8 cellular contexts compared by ENCODE assay signal in the genomic region with DNA sequence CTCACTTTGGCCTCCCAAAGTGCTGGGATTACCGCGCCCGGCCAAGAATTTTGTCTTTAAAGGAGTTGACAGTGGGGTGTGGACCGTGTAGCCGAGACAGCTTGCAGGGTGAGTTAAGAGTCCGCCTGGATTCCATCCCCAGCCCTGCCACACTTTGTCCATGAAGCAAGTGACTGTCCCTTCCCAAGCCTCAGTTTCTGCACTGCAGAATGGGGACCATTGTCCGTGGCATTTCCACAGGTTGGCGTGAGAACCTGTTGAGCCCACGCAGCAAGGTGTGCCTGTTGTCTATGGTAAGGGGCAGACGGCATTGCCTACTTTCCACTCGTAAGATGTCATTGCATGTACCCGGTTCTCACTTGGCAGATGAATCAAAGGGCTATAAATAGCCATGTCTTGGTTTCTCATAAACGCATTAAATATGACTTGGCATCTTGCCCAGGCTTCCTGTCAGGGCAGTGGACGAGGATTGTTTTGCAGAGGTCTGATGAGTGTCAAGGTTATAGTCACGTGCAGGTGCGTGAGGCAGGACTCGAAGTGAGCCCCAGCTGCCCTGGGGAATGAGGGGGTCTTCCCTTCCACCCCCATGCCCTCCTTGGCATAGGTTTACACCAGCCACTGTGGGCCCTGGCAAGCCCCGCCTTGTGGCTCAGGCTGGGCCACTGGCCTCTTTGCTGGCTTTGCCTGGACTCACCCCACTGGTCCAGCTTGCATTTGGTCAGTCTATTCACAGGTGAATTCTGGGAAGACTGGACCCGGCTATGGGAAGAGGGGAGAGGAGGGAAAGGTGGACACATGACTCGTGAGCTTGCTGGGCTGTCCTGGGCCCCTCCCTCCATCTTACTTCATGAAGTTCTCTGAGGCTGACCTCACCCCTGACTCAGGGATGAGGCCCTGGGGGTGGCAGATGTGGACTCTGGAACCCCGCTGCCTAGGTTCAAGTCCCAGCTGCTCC. TPM values are rescaled to one million over a fixed set of nuclear protein-coding genes. Genes with fewer than 3 reads are reported as not detected.
DNase-seq lines count a peak whose midpoint lies in the region; ATAC-seq and TF ChIP-seq lines count a peak whose summit lies in the region.

No MANE protein-coding gene starts in this region.

- H3K27me3 ChIP-seq in thoracic aorta (replicated peaks; ENCODE audit: insufficient read depth): no peaks in the 10 kb centered on the region

- intact Hi-C loops in activated CD4-positive, alpha-beta T cell treated with anti-CD3 and anti-CD28 coated beads, Interleukin-2, amount 10 ng/mL, durations not matched to agents 24 days and 14 days (cut with micrococcal nuclease): loop anchor here (2.0 to 5.0 kb wide), 2 partner anchors 33 to 133 kb away; partner anchors contain the start of genes FFAR1 and LSR

- H3K9me3 Mint-ChIP-seq in activated CD4-positive, alpha-beta T cell treated with anti-CD3 and anti-CD28 coated beads, Interleukin-2, amount 10 ng/mL, durations not matched to agents 24 days and 14 days: no peaks in the 10 kb centered on the region
- no peaks in the 10 kb centered on the region for H3K9me3 Mint-ChIP-seq in natural killer cell treated with Interleukin-12 subunit alpha and Interleukin-12 subunit beta and Interleukin-15 and Interleukin-18, amount 100 ng/mL, for 72 hours

- H3K36me3 ChIP-seq in thoracic aorta: no peaks in the 10 kb centered on the region

- no peaks in the 10 kb centered on the region for H3K9me3 ChIP-seq in thoracic aorta

- TF ChIP-seq CTCF in thoracic aorta (IDR thresholded peaks at IDR 0.05): no peak

- H3K4me3 ChIP-seq in thoracic aorta: peak overlapping the region; percentile 47

- peaks cover 0 to 8% of the 10 kb centered on the region in 2 donors for H3K4me1 ChIP-seq in thoracic aorta (ENCODE audit: control insufficient read depth in 1 of 2, low read depth in 2 of 2)

- H3K4me3 Mint-ChIP-seq in activated CD4-positive, alpha-beta T cell treated with anti-CD3 and anti-CD28 coated beads, Interleukin-2, amount 10 ng/mL, durations not matched to agents 24 days and 14 days: peak overlapping the region; percentile 19
- peak overlapping the region; percentile 84 for H3K4me3 Mint-ChIP-seq in natural killer cell treated with Interleukin-12 subunit alpha and Interleukin-12 subunit beta and Interleukin-15 and Interleukin-18, amount 100 ng/mL, for 72 hours

- peaks cover 3% of the 10 kb centered on the region for H3K36me3 Mint-ChIP-seq in activated CD4-positive, alpha-beta T cell treated with anti-CD3 and anti-CD28 coated beads, Interleukin-2, amount 10 ng/mL, durations not matched to agents 24 days and 14 days (ENCODE audit: low read depth)
- H3K36me3 Mint-ChIP-seq in natural killer cell treated with Interleukin-12 subunit alpha and Interleukin-12 subunit beta and Interleukin-15 and Interleukin-18, amount 100 ng/mL, for 72 hours: no peaks in the 10 kb centered on the region

- ATAC-seq in HG02970 (IDR thresholded peaks at IDR 0.05; ENCODE audit: low FRiP score, unreplicated experiment) (peak; percentile 54), thoracic aorta (ENCODE audit: insufficient number of reproducible peaks, low FRiP score, low read depth) (peak; percentile 72), HG02852 (IDR thresholded peaks at IDR 0.05; ENCODE audit: unreplicated experiment) (no peak)
- peak; percentile 72 to 77 for ATAC-seq in natural killer cell treated with Interleukin-12 subunit alpha and Interleukin-12 subunit beta and Interleukin-15 and Interleukin-18, amount 100 ng/mL, for 72 hours

- peaks cover 56% of the 10 kb centered on the region for H3K4me1 Mint-ChIP-seq in activated CD4-positive, alpha-beta T cell treated with anti-CD3 and anti-CD28 coated beads, Interleukin-2, amount 10 ng/mL, durations not matched to agents 24 days and 14 days
- H3K4me1 Mint-ChIP-seq in natural killer cell treated with Interleukin-12 subunit alpha and Interleukin-12 subunit beta and Interleukin-15 and Interleukin-18, amount 100 ng/mL, for 72 hours (ENCODE audit: low read depth in 2 of 2): peaks cover 42 to 47% of the 10 kb centered on the region in 2 donors

- no peaks in the 10 kb centered on the region for H3K27me3 Mint-ChIP-seq in activated CD4-positive, alpha-beta T cell treated with anti-CD3 and anti-CD28 coated beads, Interleukin-2, amount 10 ng/mL, durations not matched to agents 24 days and 14 days
- no peaks in the 10 kb centered on the region for H3K27me3 Mint-ChIP-seq in natural killer cell treated with Interleukin-12 subunit alpha and Interleukin-12 subunit beta and Interleukin-15 and Interleukin-18, amount 100 ng/mL, for 72 hours

- peak overlapping the region in 1 of 2 donors; percentile 64 for H3K27ac ChIP-seq in thoracic aorta

- DNase-seq in GF-D8 (lab: John Stamatoyannopoulos, UW): peak; percentile 86
- DNase-seq in NCI-H2227 treated with DMSO at 0.1 percent for 48 hours (lab: John Stamatoyannopoulos, UW): peak; percentile 100
- DNase-seq in activated CD4-positive, alpha-beta T cell treated with anti-CD3 and anti-CD28 coated beads, Interleukin-2, amount 10 ng/mL, durations not matched to agents 24 days and 14 days: peak; percentile 88
- DNase-seq in dermis blood vessel endothelial cell: peak; percentile 99
- peak; percentile 67 for DNase-seq in natural killer cell treated with Interleukin-12 subunit alpha and Interleukin-12 subunit beta and Interleukin-15 and Interleukin-18, amount 100 ng/mL, for 72 hours (ENCODE audit: low spot score)
- DNase-seq in thoracic aorta (ENCODE audit: low spot score): peak; percentile 31

- H3K27ac Mint-ChIP-seq in activated CD4-positive, alpha-beta T cell treated with anti-CD3 and anti-CD28 coated beads, Interleukin-2, amount 10 ng/mL, durations not matched to agents 24 days and 14 days: peak overlapping the region; percentile 84
- peak overlapping the region; percentile 89 to 94 for H3K27ac Mint-ChIP-seq in natural killer cell treated with Interleukin-12 subunit alpha and Interleukin-12 subunit beta and Interleukin-15 and Interleukin-18, amount 100 ng/mL, for 72 hours

RNA-seq across cellular contexts. Expression of gene FAM187B, which starts 14.6 kb away (rescaled TPM):
- not detected in 2 replicates for total RNA-seq in activated CD4-positive, alpha-beta T cell treated with anti-CD3 and anti-CD28 coated beads, Interleukin-2, amount 10 ng/mL, durations not matched to agents 24 days and 14 days
- not detected in 2 replicates for total RNA-seq in dermis blood vessel endothelial cell
- total RNA-seq in natural killer cell treated with Interleukin-12 subunit alpha and Interleukin-12 subunit beta and Interleukin-15 and Interleukin-18, amount 100 ng/mL, for 72 hours: not detected
- not detected for total RNA-seq in thoracic aorta

RNA-seq across cellular contexts. Expression of gene LSR, which starts 34.8 kb away (rescaled TPM):
- 2.2 and 2.8 TPM in 2 replicates for total RNA-seq in activated CD4-positive, alpha-beta T cell treated with anti-CD3 and anti-CD28 coated beads, Interleukin-2, amount 10 ng/mL, durations not matched to agents 24 days and 14 days
- total RNA-seq in dermis blood vessel endothelial cell (0.56 and 2.0 TPM in 2 replicates), thoracic aorta (1 to 10 TPM; 7.6 to 9.3 TPM)
- 1 to 10 TPM; 1.5 to 2.7 TPM for total RNA-seq in natural killer cell treated with Interleukin-12 subunit alpha and Interleukin-12 subunit beta and Interleukin-15 and Interleukin-18, amount 100 ng/mL, for 72 hours

RNA-seq across cellular contexts. Expression of gene USF2, which starts 54.8 kb away (rescaled TPM):
- 147 TPM in 2 replicates for total RNA-seq in activated CD4-positive, alpha-beta T cell treated with anti-CD3 and anti-CD28 coated beads, Interleukin-2, amount 10 ng/mL, durations not matched to agents 24 days and 14 days
- total RNA-seq in dermis blood vessel endothelial cell (47.5 and 58.2 TPM in 2 replicates), thoracic aorta (100 to 1,000 TPM in 1 of 2 donors, 10 to 100 TPM in 1; 90.4 to 143 TPM)
- total RNA-seq in natural killer cell treated with Interleukin-12 subunit alpha and Interleukin-12 subunit beta and Interleukin-15 and Interleukin-18, amount 100 ng/mL, for 72 hours: 100 to 1,000 TPM in 1 of 2 donors, 10 to 100 TPM in 1; 90.4 to 102 TPM

RNA-seq across cellular contexts. Expression of gene FXYD5, which starts 59.4 kb away (rescaled TPM):
- total RNA-seq in activated CD4-positive, alpha-beta T cell treated with anti-CD3 and anti-CD28 coated beads, Interleukin-2, amount 10 ng/mL, durations not matched to agents 24 days and 14 days: 273 and 286 TPM in 2 replicates
- total RNA-seq in dermis blood vessel endothelial cell (17.2 and 19.3 TPM in 2 replicates), thoracic aorta (100 to 1,000 TPM in 1 of 2 donors, 10 to 100 TPM in 1; 65.0 to 106 TPM)
- 100 to 1,000 TPM; 141 to 236 TPM for total RNA-seq in natural killer cell treated with Interleukin-12 subunit alpha and Interleukin-12 subunit beta and Interleukin-15 and Interleukin-18, amount 100 ng/mL, for 72 hours

Comparison
In these comparisons a context has a peak if more than half of its experiments do, and no peak if none do; other contexts are left out.
1. DNase-seq: peak in every context shown above with its lines; median percentile 100 in NCI-H2227 treated with DMSO at 0.1 percent for 48 hours; 99 in dermis blood vessel endothelial cell; 88 in activated CD4-positive, alpha-beta T cell treated with anti-CD3 and anti-CD28 coated beads, Interleukin-2, amount 10 ng/mL, durations not matched to agents 24 days and 14 days; 86 in GF-D8; 67 in natural killer cell treated with Interleukin-12 subunit alpha and Interleukin-12 subunit beta and Interleukin-15 and Interleukin-18, amount 100 ng/mL, for 72 hours; 31 in thoracic aorta.